In genomic region chr6:109034439-109035041, GRCh38 we compare ENCODE assay signal across 18 cellular contexts.
"Had no signal": no experiment of that assay in that cellular context is flagged by ENCODE, and none has a peak within 500 bp of the region (broad histone marks: within the 10 kb centered on the region; RNA-seq: fewer than 3 reads in every experiment).

No MANE protein-coding gene starts in this region.

- ATAC-seq: activated CD4-positive, CD25-positive, alpha-beta regulatory T cell treated with anti-CD3 and anti-CD28 coated beads, Interleukin-2, amount 50 U/mL, for 24 hours; activated CD8-positive, alpha-beta memory T cell treated with anti-CD3 and anti-CD28 coated beads, Interleukin-2, amount 10 ng/mL, durations not matched to agents 7 days and 5 days; activated naive CD8-positive, alpha-beta T cell treated with anti-CD3 and anti-CD28 coated beads, Interleukin-2, amount 50 U/mL, for 24 hours; effector memory CD8-positive, alpha-beta T cell; naive thymus-derived CD4-positive, alpha-beta T cell had no signal

- DNase-seq: activated CD8-positive, alpha-beta memory T cell treated with anti-CD3 and anti-CD28 coated beads, Interleukin-2, amount 10 ng/mL, durations not matched to agents 7 days and 5 days; activated naive CD4-positive, alpha-beta T cell treated with anti-CD3 and anti-CD28 coated beads for 36 hours; activated naive CD8-positive, alpha-beta T cell treated with anti-CD3 and anti-CD28 coated beads, Interleukin-2, amount 50 U/mL, for 24 hours; activated T-cell treated with anti-CD3 and anti-CD28 coated beads, Interleukin-2, amount 50 U/mL, for 1 hour; dermis blood vessel endothelial cell; effector memory CD8-positive, alpha-beta T cell; islet precursor cell; left ventricle myocardium inferior; naive thymus-derived CD4-positive, alpha-beta T cell; ovary; stimulated activated CD4-positive, alpha-beta T cell treated with anti-CD3 and anti-CD28 coated beads, Interleukin-12 subunit alpha, Interleukin-12 subunit beta, amount 100 ng/mL, for 4 hours; stimulated activated CD4-positive, alpha-beta T cell treated with anti-CD3 and anti-CD28 coated beads, Interleukin-2, amount 100 ng/mL, for 24 hours had no signal

- H3K4me3 Mint-ChIP-seq: activated CD8-positive, alpha-beta memory T cell treated with anti-CD3 and anti-CD28 coated beads, Interleukin-2, amount 10 ng/mL, durations not matched to agents 7 days and 5 days; activated naive CD4-positive, alpha-beta T cell treated with anti-CD3 and anti-CD28 coated beads for 36 hours; activated naive CD8-positive, alpha-beta T cell treated with anti-CD3 and anti-CD28 coated beads, Interleukin-2, amount 50 U/mL, for 24 hours; naive thymus-derived CD4-positive, alpha-beta T cell; T-helper 2 cell treated with Interferon-gamma antibody and Interleukin-4, amounts not matched to agents 5 μg/mL and 100 μg/mL, for 36 hours had no signal

- H3K27ac Mint-ChIP-seq: activated CD8-positive, alpha-beta memory T cell treated with anti-CD3 and anti-CD28 coated beads, Interleukin-2, amount 10 ng/mL, durations not matched to agents 7 days and 5 days; activated naive CD4-positive, alpha-beta T cell treated with anti-CD3 and anti-CD28 coated beads for 36 hours; activated naive CD8-positive, alpha-beta T cell treated with anti-CD3 and anti-CD28 coated beads, Interleukin-2, amount 50 U/mL, for 24 hours; activated T-helper 2 cell treated with anti-CD3 and anti-CD28 coated beads, Interferon-gamma antibody, Interleukin-2, Interleukin-4, amounts not matched to agents 10 μg/mL and 5 μg/mL and 100 μg/mL, durations not matched to agents 14 hours and 24 hours and 36 hours; T-helper 2 cell treated with Interferon-gamma antibody and Interleukin-4, amounts not matched to agents 5 μg/mL and 100 μg/mL, for 36 hours had no signal

- H3K9me3 ChIP-seq: ascending aorta, breast epithelium, left ventricle myocardium inferior, ovary had no signal

- H3K36me3 Mint-ChIP-seq: activated CD8-positive, alpha-beta memory T cell treated with anti-CD3 and anti-CD28 coated beads, Interleukin-2, amount 10 ng/mL, durations not matched to agents 7 days and 5 days had no signal

- H3K4me3 ChIP-seq: ascending aorta, breast epithelium, hepatocyte, left ventricle myocardium inferior, ovary had no signal

- H3K27me3 Mint-ChIP-seq: activated naive CD8-positive, alpha-beta T cell treated with anti-CD3 and anti-CD28 coated beads, Interleukin-2, amount 50 U/mL, for 24 hours; effector memory CD8-positive, alpha-beta T cell had no signal
